ENCODE assay signal across 20 cellular contexts in genomic region chr17:81803728-81804558, GRCh38. TPM values are rescaled to one million over a fixed set of nuclear protein-coding genes. Genes with fewer than 3 reads are reported as not detected.
DNase-seq lines count a peak whose midpoint lies in the region; ATAC-seq and TF ChIP-seq lines count a peak whose summit lies in the region.
"Had no signal": no experiment of that assay in that cellular context is flagged by ENCODE, and none has a peak within 500 bp of the region (broad histone marks: within the 10 kb centered on the region; RNA-seq: fewer than 3 reads in every experiment).

Gene GCGR (plus strand): TSS chr17:81804150. CDS start chr17:81809019, 4,869 bp downstream.

- DNase-seq in GM23338 (ENCODE audit: low spot score) (peak; percentile 35), NT2/D1 (ENCODE audit: low read depth, low spot score) (no peak), NCI-H146 treated with DMSO at 0.1 percent for 48 hours (lab: John Stamatoyannopoulos, UW; ENCODE audit: unreplicated experiment) (no peak)
- DNase-seq: activated CD8-positive, alpha-beta memory T cell treated with anti-CD3 and anti-CD28 coated beads for 24 hours; activated gamma-delta T cell; CD4-positive, CD25-positive, alpha-beta regulatory T cell; effector memory CD8-positive, alpha-beta T cell; NCI-H1417; NCI-H446; ovary; small intestine had no signal

- H3K9me3 ChIP-seq in NT2/D1 (ENCODE audit: insufficient read depth, low read length) (peaks cover 16% of the 10 kb centered on the region; the same call in 1 of the 2 replicates), parathyroid adenoma (ENCODE audit: control insufficient read depth, low read length) (no peaks in the 10 kb centered on the region)
- H3K9me3 ChIP-seq: HAP-1, ovary had no signal

- H3K4me2 ChIP-seq in GM23338 (peak within 1 kb of the TSS; percentile 85), parathyroid adenoma (ENCODE audit: low read length) (peak within 1 kb of the TSS; percentile 92)

- H3K4me3 Mint-ChIP-seq in GM23338: peak within 1 kb of the TSS; percentile 67
- H3K4me3 Mint-ChIP-seq: stimulated activated naive CD8-positive, alpha-beta T cell treated with anti-CD3 and anti-CD28 coated beads, Interleukin-15, Interleukin-2, amounts not matched to agents 100 ng/mL and 50 ng/mL, for 24 hours had no signal

- no peak for TF ChIP-seq CTCF in GM23338 (conservative IDR thresholded peaks at IDR 0.05; ENCODE audit: low read depth in 2 of 2)
- no peak for TF ChIP-seq CTCF in parathyroid adenoma (IDR thresholded peaks at IDR 0.05)

- peaks cover 5% of the 10 kb centered on the region; the same call in 1 of the 3 replicates for H3K36me3 Mint-ChIP-seq in GM23338 (ENCODE audit: low read depth)
- H3K36me3 Mint-ChIP-seq: CD4-positive, CD25-positive, alpha-beta regulatory T cell had no signal

- peak within 1 kb of the TSS; percentile 50 for H3K9ac ChIP-seq in NT2/D1 (ENCODE audit: insufficient read length, low read depth)
- H3K9ac ChIP-seq in parathyroid adenoma: no peak within 1 kb of the TSS

- H3K4me1 ChIP-seq in GM23338 (ENCODE audit: insufficient read depth) (no peaks in the 10 kb centered on the region; the same call in 1 of the 2 replicates), NT2/D1 (ENCODE audit: insufficient read depth, insufficient read length) (peaks cover 8% of the 10 kb centered on the region), parathyroid adenoma (no peaks in the 10 kb centered on the region)
- H3K4me1 ChIP-seq: HAP-1 had no signal

- H3K36me3 ChIP-seq in GM23338 (ENCODE audit: insufficient read depth) (no peaks in the 10 kb centered on the region), NT2/D1 (ENCODE audit: insufficient read depth, insufficient read length, low read length) (no peaks in the 10 kb centered on the region), parathyroid adenoma (ENCODE audit: control insufficient read depth, insufficient read depth, low read length) (no peaks in the 10 kb centered on the region)
- H3K36me3 ChIP-seq: HAP-1, ovary had no signal

- no peaks in the 10 kb centered on the region for H3K79me2 ChIP-seq in GM23338 (replicated peaks; ENCODE audit: insufficient read depth)
- no peaks in the 10 kb centered on the region for H3K79me2 ChIP-seq in parathyroid adenoma

- H3K27ac ChIP-seq in GM23338 (ENCODE audit: low read depth) (no peak within 1 kb of the TSS), parathyroid adenoma (peak within 1 kb of the TSS; percentile 37)
- H3K27ac ChIP-seq: ovary had no signal

- H3K27me3 ChIP-seq in GM23338 (ENCODE audit: insufficient read depth): peaks cover 65% of the 10 kb centered on the region
- peaks cover 73% of the 10 kb centered on the region for H3K27me3 ChIP-seq in NT2/D1 (ENCODE audit: insufficient read depth, insufficient read length)
- no peaks in the 10 kb centered on the region for H3K27me3 ChIP-seq in parathyroid adenoma (ENCODE audit: control insufficient read depth, insufficient read depth, low read length)
- H3K27me3 ChIP-seq: ovary had no signal

- ATAC-seq in GM23338: peak; percentile 7; the same call in 2 of the 3 replicates
- ATAC-seq in HG02885 (IDR thresholded peaks at IDR 0.05; ENCODE audit: poor library complexity, unreplicated experiment): no peak
- no peak for ATAC-seq in HG02759 (IDR thresholded peaks at IDR 0.05; ENCODE audit: unreplicated experiment)
- ATAC-seq in GM21723 (IDR thresholded peaks at IDR 0.05; ENCODE audit: unreplicated experiment): no peak
- ATAC-seq: effector memory CD8-positive, alpha-beta T cell had no signal

- peaks cover 12% of the 10 kb centered on the region for H3K9me3 Mint-ChIP-seq in GM23338
- H3K9me3 Mint-ChIP-seq: CD4-positive, CD25-positive, alpha-beta regulatory T cell; effector memory CD8-positive, alpha-beta T cell; stimulated activated naive CD8-positive, alpha-beta T cell treated with anti-CD3 and anti-CD28 coated beads, Interleukin-15, Interleukin-2, amounts not matched to agents 100 ng/mL and 50 ng/mL, for 24 hours had no signal

- H4K20me1 ChIP-seq in GM23338 (replicated peaks; ENCODE audit: insufficient read depth): no peaks in the 10 kb centered on the region

- H3K4me3 ChIP-seq in GM23338 (peak within 1 kb of the TSS; percentile 60), NT2/D1 (ENCODE audit: insufficient read length, low read depth) (peak within 1 kb of the TSS; percentile 26), iPS-11a (ENCODE audit: low read depth, low read length) (peak within 1 kb of the TSS; percentile 17), parathyroid adenoma (ENCODE audit: low read depth, low read length) (peak within 1 kb of the TSS; percentile 79)
- H3K4me3 ChIP-seq: HAP-1, ovary had no signal

- H3K4me1 Mint-ChIP-seq in GM23338: no peaks in the 10 kb centered on the region

- H3F3A ChIP-seq in GM23338 (replicated peaks; ENCODE audit: low read depth): no peaks in the 10 kb centered on the region

- no peak within 1 kb of the TSS for H3K27ac Mint-ChIP-seq in GM23338
- H3K27ac Mint-ChIP-seq: CD4-positive, CD25-positive, alpha-beta regulatory T cell; effector memory CD8-positive, alpha-beta T cell; stimulated activated naive CD8-positive, alpha-beta T cell treated with anti-CD3 and anti-CD28 coated beads, Interleukin-15, Interleukin-2, amounts not matched to agents 100 ng/mL and 50 ng/mL, for 24 hours had no signal

- H2AFZ ChIP-seq in GM23338 (peak within 1 kb of the TSS; percentile 92), parathyroid adenoma (peak within 1 kb of the TSS; percentile 78)

- no peaks in the 10 kb centered on the region for H3K9me2 ChIP-seq in GM23338 (ENCODE audit: insufficient read depth)

- H3K27me3 Mint-ChIP-seq in GM23338 (ENCODE audit: insufficient read depth, low read depth, poor library complexity): peaks cover 55% of the 10 kb centered on the region

TF ChIP-seq in GM23338, 12 proteins besides CTCF, POLR2A, EP300 and RAD21 (continues in another document):
- TF ChIP-seq EZH2phosphoT487 (IDR thresholded peaks at IDR 0.05; ENCODE audit: unreplicated experiment): no peak
- TF ChIP-seq STAT1 (IDR thresholded peaks at IDR 0.05; ENCODE audit: unreplicated experiment): no peak
- TF ChIP-seq CREB1 (CRISPR knock-in tag; IDR thresholded peaks at IDR 0.05; ENCODE audit: low read depth): no peak
- no peak for TF ChIP-seq ZNF114 (CRISPR knock-in tag; IDR thresholded peaks at IDR 0.05)
- no peak for TF ChIP-seq ETS1 (IDR thresholded peaks at IDR 0.05)
- no peak for TF ChIP-seq ZNF331 (CRISPR knock-in tag; IDR thresholded peaks at IDR 0.05; ENCODE audit: low read depth)
- no peak for TF ChIP-seq REST (IDR thresholded peaks at IDR 0.05; ENCODE audit: unreplicated experiment)
- TF ChIP-seq POLR2AphosphoS5 (IDR thresholded peaks at IDR 0.05; ENCODE audit: low read depth): no peak
- TF ChIP-seq JUNB (IDR thresholded peaks at IDR 0.05; ENCODE audit: unreplicated experiment): no peak

RNA-seq across cellular contexts. Expression of gene GCGR, which starts in this region (rescaled TPM):
- total RNA-seq in GM23338 (2014; rRNA removed; shearing (Covaris generic)): 0.17 and 0.31 TPM in 2 replicates
- polyA plus RNA-seq in GM23338 (2016; fragmentation: Nextera tagmentation; extraction: Ambion mirVana): 0.23 and 0.92 TPM in 2 replicates
- total RNA-seq: CD4-positive, CD25-positive, alpha-beta regulatory T cell; fibroblast of villous mesenchyme; ovary; SK-MEL-5 had no signal
- polyA plus RNA-seq: CD4-positive, CD25-positive, alpha-beta regulatory T cell; ovary had no signal

Comparison
In these comparisons a context has a peak if more than half of its experiments do, and no peak if none do; other contexts are left out.
1. Peak in DNase-seq, ATAC-seq, H3K4me3 ChIP-seq and H3K4me2 ChIP-seq in GM23338; RNA of the gene not detected or under 1 TPM.
2. H3K4me3 ChIP-seq: peak in every context shown above with its lines; median percentile 79 in parathyroid adenoma; 60 in GM23338; 26 in NT2/D1; 17 in iPS-11a.